Comparison of ENCODE assay signal across 8 cellular contexts in the genomic region with DNA sequence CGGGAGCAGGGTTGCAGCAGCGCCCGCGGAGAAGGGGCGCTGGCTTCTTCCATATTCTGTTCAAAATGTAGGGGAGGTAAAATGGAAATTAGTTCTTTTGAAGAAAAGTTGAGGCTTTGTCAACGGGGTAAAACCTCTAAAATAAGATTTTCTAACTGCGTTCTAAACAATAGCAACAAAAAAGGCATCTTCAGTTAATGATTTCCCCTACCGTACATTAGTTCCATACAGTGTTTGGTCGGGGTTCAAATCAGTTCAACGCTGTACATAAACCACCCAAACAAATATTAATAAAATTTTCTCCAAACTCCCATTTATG. TPM values are rescaled to one million over a fixed set of nuclear protein-coding genes. Genes with fewer than 3 reads are reported as not detected.
DNase-seq lines count a peak whose midpoint lies in the region; ATAC-seq and TF ChIP-seq lines count a peak whose summit lies in the region.

No MANE protein-coding gene starts in this region.

- H3K27ac Mint-ChIP-seq in Caco-2 (ENCODE audit: unreplicated experiment) (peak overlapping the region; percentile 98), osteocyte (ENCODE audit: unreplicated experiment) (peak overlapping the region; percentile 98)

- CTCF ChIA-PET in Caco-2 (lab: Charles Lee): no interaction called here

- TF ChIP-seq POLR2A in Peyer's patch (IDR thresholded peaks at IDR 0.05): peak in 1 of 2 donors; percentile 27

- peaks cover 12% of the 10 kb centered on the region; the same call in 1 of the 2 replicates for H3K4me1 ChIP-seq in Caco-2
- peaks cover 0 to 13% (median 0%) of the 10 kb centered on the region in 4 donors for H3K4me1 ChIP-seq in Peyer's patch

- TF ChIP-seq CTCF in Caco-2 (IDR thresholded peaks at IDR 0.05; ENCODE audit: insufficient read depth in 1 of 2, low read depth in 1 of 2, low read length in 1 of 2, severe bottlenecking in 1 of 2, unreplicated experiment in 1 of 2) (no peak), Peyer's patch (IDR thresholded peaks at IDR 0.05) (no peak), epithelial cell of esophagus (IDR thresholded peaks at IDR 0.05; ENCODE audit: insufficient read depth, low read depth, low read length, missing control alignments) (no peak), osteocyte (IDR thresholded peaks at IDR 0.05) (no peak)

- no peak for DNase-seq in Caco-2
- DNase-seq in Peyer's patch: no peak
- no peak for DNase-seq in epithelial cell of esophagus (ENCODE audit: low read depth)
- no peak for DNase-seq in osteocyte (ENCODE audit: extremely low spot score, unreplicated experiment)
- no peak for DNase-seq in posterior cingulate gyrus
- DNase-seq in NCI-H2029 (lab: John Stamatoyannopoulos, UW): no peak

- H3K4me3 ChIP-seq in Caco-2 (ENCODE audit: low read depth, low read length) (peak overlapping the region; percentile 98), Peyer's patch (peak overlapping the region; percentile 80 to 98 (median 92)), epithelial cell of esophagus (ENCODE audit: low read length) (peak overlapping the region; percentile 94)

- TSS peak; percentile 99 for BruUV-seq in Caco-2 (replicated peaks; lab: Mats Ljungman, UMichigan)

- H3K4me3 Mint-ChIP-seq in Caco-2 (ENCODE audit: unreplicated experiment) (peak overlapping the region; percentile 82), osteocyte (ENCODE audit: unreplicated experiment) (peak overlapping the region; percentile 89)

- H3K4me1 Mint-ChIP-seq in Caco-2 (ENCODE audit: low read depth, unreplicated experiment): peaks cover 8% of the 10 kb centered on the region
- H3K4me1 Mint-ChIP-seq in osteocyte (ENCODE audit: unreplicated experiment): peaks cover 28% of the 10 kb centered on the region

- POLR2A ChIA-PET in Caco-2 (lab: Charles Lee): no interaction called here

- H3K27me3 Mint-ChIP-seq in Caco-2 (ENCODE audit: insufficient read depth, unreplicated experiment) (no peaks in the 10 kb centered on the region), osteocyte (ENCODE audit: unreplicated experiment) (no peaks in the 10 kb centered on the region)

- H3K27ac ChIP-seq in Peyer's patch: peak overlapping the region; percentile 83 to 96 (median 94)

- no peaks in the 10 kb centered on the region for H3K9me3 ChIP-seq in Caco-2
- H3K9me3 ChIP-seq in Peyer's patch: no peaks in the 10 kb centered on the region

- intact Hi-C loops in Caco-2 (cut with micrococcal nuclease; ENCODE audit: unreplicated experiment) (loop anchor here (1.0 to 10.0 kb wide), 5 partner anchors 53 to 557 kb away; a partner anchor contains a TSS), posterior cingulate gyrus (cut with DNase I) (loop anchor here (5.0 kb wide), 1 partner anchor 194 kb away; no protein-coding TSS in a partner anchor)

- H3K36me3 ChIP-seq in Caco-2 (ENCODE audit: control insufficient read depth, insufficient read depth, low read length) (no peaks in the 10 kb centered on the region), Peyer's patch (no peaks in the 10 kb centered on the region)

- no peaks in the 10 kb centered on the region for H3K9me3 Mint-ChIP-seq in Caco-2 (ENCODE audit: unreplicated experiment)
- H3K9me3 Mint-ChIP-seq in osteocyte (ENCODE audit: unreplicated experiment): no peaks in the 10 kb centered on the region

- peaks cover 16% of the 10 kb centered on the region for H3K36me3 Mint-ChIP-seq in Caco-2 (ENCODE audit: insufficient read depth, unreplicated experiment)
- H3K36me3 Mint-ChIP-seq in osteocyte (ENCODE audit: unreplicated experiment): no peaks in the 10 kb centered on the region

- H3K27me3 ChIP-seq in Caco-2 (replicated peaks; ENCODE audit: control insufficient read depth, insufficient read depth, low read length): no peaks in the 10 kb centered on the region
- H3K27me3 ChIP-seq in Peyer's patch: no peaks in the 10 kb centered on the region

- ATAC-seq in HG03175 (IDR thresholded peaks at IDR 0.05; ENCODE audit: unreplicated experiment): no peak
- no peak for ATAC-seq in GM19452 (IDR thresholded peaks at IDR 0.05; ENCODE audit: unreplicated experiment)

RNA-seq across cellular contexts. Expression of a gene that starts 0.3 kb away (rescaled TPM):
- 24.3 and 29.2 TPM in 2 replicates for total RNA-seq in Caco-2 (2022)
- 10 to 100 TPM; 13.8 to 32.2 (median 21.4) TPM for total RNA-seq in Peyer's patch
- total RNA-seq in osteocyte: 11.6 and 12.3 TPM in 2 replicates
